ENCODE assay signal across 8 cellular contexts in the genomic region with DNA sequence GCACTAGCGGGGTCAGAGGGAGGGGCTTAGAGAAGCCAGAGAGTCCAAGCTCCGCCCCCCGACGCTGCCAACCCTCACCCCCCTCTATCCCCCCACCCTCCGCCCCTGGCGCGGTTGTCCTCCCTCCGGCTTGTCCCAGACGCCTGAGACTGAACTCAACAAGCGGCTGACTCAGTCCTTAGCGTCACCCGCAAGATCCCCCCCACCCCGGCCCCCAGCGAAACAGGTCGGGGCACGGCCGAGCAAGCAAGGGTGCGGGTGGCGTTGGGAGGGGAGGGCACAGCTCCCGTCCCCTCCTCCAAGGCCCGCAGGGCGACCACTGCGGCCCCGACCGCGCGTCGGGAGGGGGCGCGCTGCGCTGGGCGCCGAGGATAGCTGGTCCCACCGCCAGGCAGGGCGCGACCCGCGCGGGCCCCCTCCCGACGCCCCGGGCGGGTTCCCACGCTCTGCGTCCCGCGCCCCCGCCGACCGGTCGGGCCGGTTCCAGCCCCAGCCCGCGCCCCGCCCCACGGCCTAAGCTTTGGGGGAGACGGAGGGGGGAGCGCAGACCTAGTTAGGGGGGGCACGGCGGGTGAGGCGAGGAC. TPM values are rescaled to one million over a fixed set of nuclear protein-coding genes. Genes with fewer than 3 reads are reported as not detected.
DNase-seq lines count a peak whose midpoint lies in the region; TF ChIP-seq lines count a peak whose summit lies in the region.

No MANE protein-coding gene starts in this region.

- DNase-seq in NCI-H345 (lab: John Stamatoyannopoulos, UW) (peak; percentile 42), NCI-H345 treated with DMSO at 0.1 percent for 48 hours (lab: John Stamatoyannopoulos, UW; ENCODE audit: unreplicated experiment) (no peak), NCI-H2171 (lab: John Stamatoyannopoulos, UW) (peak; percentile 58), mesothelial cell of epicardium (ENCODE audit: low spot score in 2 of 2, unreplicated experiment in 2 of 2) (peak; percentile 60 to 77), NCI-H1930 (lab: John Stamatoyannopoulos, UW) (no peak), NCI-H2107 treated with DMSO at 0.1 percent for 48 hours (lab: John Stamatoyannopoulos, UW; ENCODE audit: unreplicated experiment) (no peak)
- DNase-seq in activated effector memory CD4-positive, alpha-beta T cell treated with Interleukin-2 at 50 U/mL for 16 hours = no peak

- no peaks in the 10 kb centered on the region for H3K9me3 Mint-ChIP-seq in mesothelial cell of epicardium

- H3K4me3 Mint-ChIP-seq in mesothelial cell of epicardium = peak overlapping the region; percentile 75

- peaks cover 8% of the 10 kb centered on the region for H3K4me1 ChIP-seq in ectodermal cell (ENCODE audit: control insufficient read depth, insufficient read depth, low read length)

- H3K36me3 Mint-ChIP-seq in mesothelial cell of epicardium = peaks cover 8% of the 10 kb centered on the region

- peak overlapping the region; percentile 42 for H3K4me3 ChIP-seq in ectodermal cell (ENCODE audit: insufficient read depth, low read depth, low read length)

- H3K27ac Mint-ChIP-seq in mesothelial cell of epicardium = peak overlapping the region; percentile 82

- no peak for TF ChIP-seq CTCF in mesothelial cell of epicardium (IDR thresholded peaks at IDR 0.05; ENCODE audit: unreplicated experiment)

- no peaks in the 10 kb centered on the region for H3K9me3 ChIP-seq in ectodermal cell (ENCODE audit: control insufficient read depth, low read length)

- H3K27me3 ChIP-seq in ectodermal cell (ENCODE audit: control insufficient read depth, insufficient read depth, low read length, poor library complexity, severe bottlenecking) = no peaks in the 10 kb centered on the region

- H3K27ac ChIP-seq in ectodermal cell (ENCODE audit: insufficient read depth, low read depth, low read length, poor library complexity, severe bottlenecking) = no peak overlapping the region

- H3K36me3 ChIP-seq in ectodermal cell (ENCODE audit: control insufficient read depth, insufficient read depth, low read length) = peaks cover 27% of the 10 kb centered on the region

- peaks cover 25% of the 10 kb centered on the region for H3K4me1 Mint-ChIP-seq in mesothelial cell of epicardium

- no peaks in the 10 kb centered on the region for H3K27me3 Mint-ChIP-seq in mesothelial cell of epicardium (ENCODE audit: low read depth)

- 1% methylated on average over 57 to 61 of the region's 61 CpGs for WGBS in ectodermal cell, 2 experiments

RNA-seq across cellular contexts. Expression of gene NOTCH3, which starts 5.3 kb away (rescaled TPM):
- 86.2 TPM for polyA plus RNA-seq in ectodermal cell (2013, experiment 1 of 4)
- polyA plus RNA-seq in ectodermal cell (2013, experiment 2 of 4) = 106 TPM
- polyA plus RNA-seq in ectodermal cell (2013, experiment 3 of 4) = 83.2 TPM
- 89.4 TPM for polyA plus RNA-seq in ectodermal cell (2013, experiment 4 of 4)
- 192 to 204 TPM (median 192 TPM) in 3 replicates for total RNA-seq in mesothelial cell of epicardium

RNA-seq across cellular contexts. Expression of gene EPHX3, which starts 36.8 kb away (rescaled TPM):
- polyA plus RNA-seq in ectodermal cell (2013, experiment 1 of 4) = 6.4 TPM
- 5.5 TPM for polyA plus RNA-seq in ectodermal cell (2013, experiment 2 of 4)
- polyA plus RNA-seq in ectodermal cell (2013, experiment 3 of 4) = 5.9 TPM
- polyA plus RNA-seq in ectodermal cell (2013, experiment 4 of 4) = 5.3 TPM
- 2.1 to 2.4 TPM (median 2.1 TPM) in 3 replicates for total RNA-seq in mesothelial cell of epicardium

Comparison
In these comparisons a context has a peak if more than half of its experiments do, and no peak if none do; other contexts are left out.
1. DNase-seq: peak in NCI-H345 (single experiment), NCI-H2171 (single experiment) and mesothelial cell of epicardium (2 of 2); none in NCI-H345 treated with DMSO at 0.1 percent for 48 hours (single experiment), activated effector memory CD4-positive, alpha-beta T cell treated with Interleukin-2 at 50 U/mL for 16 hours (single experiment), NCI-H1930 (0 of 2) and NCI-H2107 treated with DMSO at 0.1 percent for 48 hours (single experiment).